ENCODE assay signal across 10 cellular contexts in the genomic region with DNA sequence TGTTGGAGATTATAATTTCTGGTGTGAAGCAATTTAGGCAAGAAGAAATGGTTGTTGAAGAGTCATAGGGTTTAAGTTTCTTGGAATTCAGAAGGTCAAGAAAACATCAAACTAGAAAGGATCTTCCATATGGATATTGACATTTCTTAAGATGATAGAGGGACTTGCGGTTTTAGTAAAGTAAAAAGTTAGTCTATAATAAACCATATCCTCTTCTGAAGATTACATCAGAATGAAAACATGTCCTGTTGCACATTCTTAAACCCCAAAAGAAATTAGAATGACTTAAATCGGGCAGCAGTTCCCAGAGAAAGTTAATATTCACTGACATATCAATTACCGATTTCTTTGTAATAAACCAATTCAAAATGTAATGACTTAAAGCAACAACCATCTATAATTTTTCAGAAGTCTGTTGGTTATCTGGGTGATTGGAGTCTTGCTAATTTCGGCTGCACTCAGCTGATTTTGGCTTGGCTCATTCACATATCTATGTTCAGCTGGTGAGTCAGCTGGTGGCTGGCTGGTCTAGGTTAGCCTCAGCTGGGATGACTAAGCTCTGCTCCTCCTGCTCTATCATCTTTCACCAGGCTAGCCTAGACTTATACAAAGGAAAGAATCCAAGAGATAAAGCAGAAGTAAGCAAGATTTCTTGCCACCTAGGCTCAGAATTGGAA. TPM values are rescaled to one million over a fixed set of nuclear protein-coding genes. Genes with fewer than 3 reads are reported as not detected.
DNase-seq lines count a peak whose midpoint lies in the region; ATAC-seq and TF ChIP-seq lines count a peak whose summit lies in the region.
"Had no signal": no experiment of that assay in that cellular context is flagged by ENCODE, and none has a peak within 500 bp of the region (broad histone marks: within the 10 kb centered on the region; RNA-seq: fewer than 3 reads in every experiment).

No MANE protein-coding gene starts in this region.

- CTCF ChIA-PET in activated CD4-positive, alpha-beta T cell treated with anti-CD3 and anti-CD28 coated beads, Interleukin-2, amount 10 ng/mL, durations not matched to agents 7 days and 5 days (lab: Charles Lee) = no interaction called here

- peaks cover 11% of the 10 kb centered on the region for H3K4me1 Mint-ChIP-seq in activated CD4-positive, alpha-beta T cell treated with anti-CD3 and anti-CD28 coated beads, Interleukin-2, amount 10 ng/mL, durations not matched to agents 7 days and 5 days
- H3K4me1 Mint-ChIP-seq: H9 had no signal

- peak; percentile 5 to 14 for DNase-seq in activated CD4-positive, alpha-beta T cell treated with anti-CD3 and anti-CD28 coated beads, Interleukin-2, amount 50 U/mL, for 48 hours
- no peak for DNase-seq in activated CD4-positive, alpha-beta T cell treated with anti-CD3 and anti-CD28 coated beads, Interleukin-2, amount 10 ng/mL, durations not matched to agents 7 days and 5 days
- peak; percentile 8 for DNase-seq in NCI-H69 (lab: John Stamatoyannopoulos, UW)
- peak; percentile 26 for DNase-seq in epithelial cell of proximal tubule (ENCODE audit: low read depth)
- peak; percentile 55 for DNase-seq in skeletal muscle cell (ENCODE audit: low read depth)
- DNase-seq in cortex of kidney (lab: John Stamatoyannopoulos, UW) = no peak
- DNase-seq: CD4-positive, alpha-beta memory T cell; H9 had no signal

- H3K27me3 Mint-ChIP-seq in activated CD4-positive, alpha-beta T cell treated with anti-CD3 and anti-CD28 coated beads, Interleukin-2, amount 10 ng/mL, durations not matched to agents 7 days and 5 days = no peaks in the 10 kb centered on the region
- H3K27me3 Mint-ChIP-seq: CD4-positive, alpha-beta memory T cell had no signal

- peaks cover 4% of the 10 kb centered on the region for H3K36me3 Mint-ChIP-seq in activated CD4-positive, alpha-beta T cell treated with anti-CD3 and anti-CD28 coated beads, Interleukin-2, amount 10 ng/mL, durations not matched to agents 7 days and 5 days (ENCODE audit: low read depth)

- no peak overlapping the region for H3K27ac Mint-ChIP-seq in activated CD4-positive, alpha-beta T cell treated with anti-CD3 and anti-CD28 coated beads, Interleukin-2, amount 10 ng/mL, durations not matched to agents 7 days and 5 days
- H3K27ac Mint-ChIP-seq: CD4-positive, alpha-beta memory T cell; H9 had no signal

- H3K9me3 Mint-ChIP-seq in activated CD4-positive, alpha-beta T cell treated with anti-CD3 and anti-CD28 coated beads, Interleukin-2, amount 10 ng/mL, durations not matched to agents 7 days and 5 days = peaks cover 13% of the 10 kb centered on the region

- ATAC-seq in GM21515 (IDR thresholded peaks at IDR 0.05; ENCODE audit: unreplicated experiment) = no peak
- ATAC-seq in HG02678 (IDR thresholded peaks at IDR 0.05; ENCODE audit: unreplicated experiment) = no peak

- POLR2A ChIA-PET in activated CD4-positive, alpha-beta T cell treated with anti-CD3 and anti-CD28 coated beads, Interleukin-2, amount 10 ng/mL, durations not matched to agents 7 days and 5 days (lab: Charles Lee) = no interaction called here

- no peak for TF ChIP-seq CTCF in epithelial cell of proximal tubule (conservative IDR thresholded peaks at IDR 0.05; ENCODE audit: low read depth, low read length)

- H3K4me3 Mint-ChIP-seq in activated CD4-positive, alpha-beta T cell treated with anti-CD3 and anti-CD28 coated beads, Interleukin-2, amount 10 ng/mL, durations not matched to agents 7 days and 5 days = no peak overlapping the region
- H3K4me3 Mint-ChIP-seq: CD4-positive, alpha-beta memory T cell; H9 had no signal

- H3K4me3 ChIP-seq in epithelial cell of proximal tubule (ENCODE audit: low read depth, low read length) (no peak overlapping the region), skeletal muscle cell (ENCODE audit: low read depth, low read length) (no peak overlapping the region)

RNA-seq across cellular contexts. Expression of a gene that starts 24.4 kb away (rescaled TPM):
- total RNA-seq in activated CD4-positive, alpha-beta T cell treated with anti-CD3 and anti-CD28 coated beads, Interleukin-2, amount 10 ng/mL, durations not matched to agents 7 days and 5 days = 10 to 100 TPM; 12.7 to 13.1 TPM
- 24.0 and 32.1 TPM in 2 replicates for total RNA-seq in epithelial cell of proximal tubule

Comparison
In these comparisons a context has a peak if more than half of its experiments do, and no peak if none do; other contexts are left out.
1. DNase-seq: peak in activated CD4-positive, alpha-beta T cell treated with anti-CD3 and anti-CD28 coated beads, Interleukin-2, amount 50 U/mL, for 48 hours (2 of 2), NCI-H69 (single experiment), epithelial cell of proximal tubule (single experiment) and skeletal muscle cell (single experiment); none in activated CD4-positive, alpha-beta T cell treated with anti-CD3 and anti-CD28 coated beads, Interleukin-2, amount 10 ng/mL, durations not matched to agents 7 days and 5 days (single experiment) and cortex of kidney (single experiment).